In genomic region chr13:111048387-111048786, GRCh38 we compare ENCODE assay signal across 7 cellular contexts.
"Had no signal": no experiment of that assay in that cellular context is flagged by ENCODE, and none has a peak within 500 bp of the region (broad histone marks: within the 10 kb centered on the region; RNA-seq: fewer than 3 reads in every experiment).

No MANE protein-coding gene starts in this region.

- H3K9me3 ChIP-seq: HAP-1 had no signal

- H3K27ac ChIP-seq: GM23248 had no signal

- H3K9ac ChIP-seq: GM23248 had no signal

- H3K36me3 ChIP-seq: HAP-1 had no signal

- ATAC-seq: HCT116 had no signal

- DNase-seq: GM23248, GOT3, H7, HFFc6 had no signal

- H2AFZ ChIP-seq: GM23248 had no signal

- H3K4me3 ChIP-seq: GM23248, HAP-1 had no signal

- FAIRE-seq: HTR-8/SVneo had no signal

- H3K4me1 ChIP-seq: HAP-1 had no signal
